32 cellular contexts compared by ENCODE assay signal in genomic region chr6:170450946-170451761, GRCh38.
DNase-seq lines count a peak whose midpoint lies in the region; FAIRE-seq and TF ChIP-seq lines count a peak whose summit lies in the region.
"Had no signal": no experiment of that assay in that cellular context is flagged by ENCODE, and none has a peak within 500 bp of the region (broad histone marks: within the 10 kb centered on the region; RNA-seq: fewer than 3 reads in every experiment).

No MANE protein-coding gene starts in this region.

- H2AFZ ChIP-seq in H9 (ENCODE audit: low read length) = no peak overlapping the region
- H2AFZ ChIP-seq: GM23248, PC-9 had no signal

- no peaks in the 10 kb centered on the region for H4K20me1 ChIP-seq in H9 (ENCODE audit: control insufficient read depth, insufficient read depth, insufficient read length)

- peaks cover 4 to 16% of the 10 kb centered on the region in 2 experiments for H3K4me1 Mint-ChIP-seq in H9
- peaks cover 4 to 9% (median 4%) of the 10 kb centered on the region in 3 donors for H3K4me1 Mint-ChIP-seq in CD8-positive, alpha-beta memory T cell
- H3K4me1 Mint-ChIP-seq: stimulated activated memory B cell treated with anti-CD40 and anti-IgM and Interleukin-4, amounts not matched to agents 10 μg/mL and 1 μg/mL and 100 μg/mL, for 72 hours had no signal

- H3K27me3 ChIP-seq in H9 (ENCODE audit: insufficient read depth, low read length) = no peaks in the 10 kb centered on the region
- no peaks in the 10 kb centered on the region for H3K27me3 ChIP-seq in right atrium auricular region
- no peaks in the 10 kb centered on the region for H3K27me3 ChIP-seq in CD8-positive, alpha-beta memory T cell (ENCODE audit: insufficient read depth, low read length, poor library complexity, severe bottlenecking)
- H3K27me3 ChIP-seq: breast epithelium, esophagus muscularis mucosa, left lung, pancreas had no signal

- no peak overlapping the region for H3K4me2 ChIP-seq in H9 (ENCODE audit: insufficient read depth, insufficient read length, low read length)
- H3K4me2 ChIP-seq: PC-9 had no signal

- POLR2A ChIA-PET in CD8-positive, alpha-beta memory T cell (lab: Charles Lee) = no interaction called here

- H4K91ac ChIP-seq in H9 (ENCODE audit: insufficient read length, low read depth, low read length) = no peak overlapping the region

- H3K4ac ChIP-seq in H9 (ENCODE audit: low read depth, low read length) = no peak overlapping the region

- FAIRE-seq in GM19239 (lab: Jason Lieb, UNC) = no peak
- FAIRE-seq: D721Med, GM12891, pancreas had no signal

- no peaks in the 10 kb centered on the region for H3K4me1 ChIP-seq in H9 (ENCODE audit: insufficient read depth, low read length)
- H3K4me1 ChIP-seq in right atrium auricular region = no peaks in the 10 kb centered on the region
- H3K4me1 ChIP-seq in CD8-positive, alpha-beta memory T cell (ENCODE audit: insufficient read depth, low read length) = no peaks in the 10 kb centered on the region
- H3K4me1 ChIP-seq: breast epithelium, esophagus muscularis mucosa, left lung, pancreas had no signal

- no peak overlapping the region for H2BK20ac ChIP-seq in H9 (ENCODE audit: low read depth, low read length, poor library complexity, severe bottlenecking)

- H3K9me3 ChIP-seq in H9 (ENCODE audit: control insufficient read depth, low read depth, low read length) (no peaks in the 10 kb centered on the region), right atrium auricular region (no peaks in the 10 kb centered on the region)
- H3K9me3 ChIP-seq in CD8-positive, alpha-beta memory T cell (ENCODE audit: low read length) = no peaks in the 10 kb centered on the region
- H3K9me3 ChIP-seq: breast epithelium, esophagus muscularis mucosa, left lung, pancreas had no signal

- CTCF ChIA-PET in CD8-positive, alpha-beta memory T cell (lab: Charles Lee) = no interaction called here

- no peaks in the 10 kb centered on the region for H3K79me1 ChIP-seq in H9 (ENCODE audit: insufficient read depth, low read depth, low read length, poor library complexity, severe bottlenecking)

- WGBS in H9 (ENCODE audit: extremely low coverage, insufficient read length, low lambda C conversion rate) = no CpG with 5 or more reads among the region's 19 CpGs

- no peak overlapping the region for H4K8ac ChIP-seq in H9 (replicated peaks; ENCODE audit: insufficient read length, low read depth, low read length)

- H4K5ac ChIP-seq in H9 (ENCODE audit: insufficient read length, low read depth, low read length) = no peak overlapping the region

- H3K14ac ChIP-seq in H9 (ENCODE audit: insufficient read depth, low read length) = peak overlapping the region; percentile 5; the same call in 1 of the 2 replicates

- H3K79me2 ChIP-seq in H9 (ENCODE audit: insufficient read depth, low read length) = no peaks in the 10 kb centered on the region

- TF ChIP-seq CTCF in H9 (conservative IDR thresholded peaks at IDR 0.05) (no peak), right atrium auricular region (IDR thresholded peaks at IDR 0.05) (no peak)

- H3K9me3 Mint-ChIP-seq in H9 = peaks cover 0 to 6% of the 10 kb centered on the region in 2 experiments; a peak in 4 of 5 replicates
- no peaks in the 10 kb centered on the region for H3K9me3 Mint-ChIP-seq in CD8-positive, alpha-beta memory T cell
- H3K9me3 Mint-ChIP-seq: activated naive CD4-positive, alpha-beta T cell treated with anti-CD3 and anti-CD28 coated beads, Interleukin-2, amount 50 U/mL, for 24 hours; mesothelial cell of epicardium had no signal

- H3K56ac ChIP-seq in H9 (ENCODE audit: insufficient read length, low read depth, low read length) = no peak overlapping the region

- H3K36me3 ChIP-seq in right atrium auricular region = no peaks in the 10 kb centered on the region
- no peaks in the 10 kb centered on the region for H3K36me3 ChIP-seq in CD8-positive, alpha-beta memory T cell (ENCODE audit: insufficient read depth, low read length)
- H3K36me3 ChIP-seq: breast epithelium, esophagus muscularis mucosa, left lung, pancreas, WERI-Rb-1 had no signal

- H3K27me3 Mint-ChIP-seq in H9 (ENCODE audit: low read depth) = peaks cover 4% of the 10 kb centered on the region
- H3K27me3 Mint-ChIP-seq in CD8-positive, alpha-beta memory T cell = peaks cover 3% of the 10 kb centered on the region in 2 donors
- H3K27me3 Mint-ChIP-seq: activated naive CD4-positive, alpha-beta T cell treated with anti-CD3 and anti-CD28 coated beads, Interleukin-2, amount 50 U/mL, for 24 hours had no signal

- H3K27ac Mint-ChIP-seq in H9 = peak overlapping the region in 1 of 3 experiments; percentile 72; a peak in 1 of 7 replicates
- no peak overlapping the region for H3K27ac Mint-ChIP-seq in CD8-positive, alpha-beta memory T cell
- H3K27ac Mint-ChIP-seq: activated naive CD4-positive, alpha-beta T cell treated with anti-CD3 and anti-CD28 coated beads, Interleukin-2, amount 50 U/mL, for 24 hours; mesothelial cell of epicardium; naive thymus-derived CD4-positive, alpha-beta T cell; stimulated activated memory B cell treated with anti-CD40 and anti-IgM and Interleukin-4, amounts not matched to agents 10 μg/mL and 1 μg/mL and 100 μg/mL, for 72 hours had no signal

- H3K4me3 ChIP-seq in right atrium auricular region = no peak overlapping the region
- no peak overlapping the region for H3K4me3 ChIP-seq in CD8-positive, alpha-beta memory T cell (ENCODE audit: low read length)
- H3K4me3 ChIP-seq: breast epithelium, esophagus muscularis mucosa, GM23248, left lung, pancreas, PC-9 had no signal

- H3K27ac ChIP-seq in H9 (ENCODE audit: insufficient read length, low read depth, low read length) (no peak overlapping the region), right atrium auricular region (no peak overlapping the region)
- no peak overlapping the region for H3K27ac ChIP-seq in CD8-positive, alpha-beta memory T cell (ENCODE audit: low read depth, low read length)
- H3K27ac ChIP-seq: breast epithelium, esophagus muscularis mucosa, GM23248, HL-60, left lung, pancreas, PC-9, WERI-Rb-1 had no signal

- H3K9ac ChIP-seq in H9 (ENCODE audit: extremely low read depth, insufficient read length, low read length) = no peak overlapping the region
- H3K9ac ChIP-seq: GM23248 had no signal

- no peak overlapping the region for H3K4me3 Mint-ChIP-seq in H9
- no peak overlapping the region for H3K4me3 Mint-ChIP-seq in CD8-positive, alpha-beta memory T cell
- H3K4me3 Mint-ChIP-seq: activated naive CD4-positive, alpha-beta T cell treated with anti-CD3 and anti-CD28 coated beads, Interleukin-2, amount 50 U/mL, for 24 hours; mesothelial cell of epicardium; naive thymus-derived CD4-positive, alpha-beta T cell; stimulated activated memory B cell treated with anti-CD40 and anti-IgM and Interleukin-4, amounts not matched to agents 10 μg/mL and 1 μg/mL and 100 μg/mL, for 72 hours had no signal

- no peak overlapping the region for H2BK5ac ChIP-seq in H9 (ENCODE audit: insufficient read length, low read length)

- no peak overlapping the region for H2AK5ac ChIP-seq in H9 (ENCODE audit: insufficient read length, low read length)

- DNase-seq in NCI-H1436 (lab: John Stamatoyannopoulos, UW) (peak; percentile 16), NCI-H1436 treated with DMSO at 0.1 percent for 48 hours (lab: John Stamatoyannopoulos, UW) (no peak), H9 (no peak), right atrium auricular region (ENCODE audit: low spot score) (peak; percentile 28), retina (peak; percentile 62), GM19239 (ENCODE audit: insufficient read length, low spot score) (no peak)
- no peak for DNase-seq in stimulated activated CD4-positive, alpha-beta T cell treated with anti-CD3 and anti-CD28 coated beads, Interleukin-4, amount 100 ng/mL, for 4 hours
- no peak for DNase-seq in CD8-positive, alpha-beta memory T cell
- DNase-seq: 8988T; activated CD4-positive, alpha-beta T cell treated with anti-CD3 and anti-CD28 coated beads for 48 hours; cortex of kidney; EL; foreskin melanocyte; GM23248; NCI-H146; NCI-H510A treated with DMSO at 0.1 percent for 48 hours; PC-9; stimulated activated CD4-positive, alpha-beta T cell treated with anti-CD3 and anti-CD28 coated beads, Interleukin-12 subunit alpha, Interleukin-12 subunit beta, amount 100 ng/mL, for 4 hours; stimulated activated CD4-positive, alpha-beta T cell treated with anti-CD3 and anti-CD28 coated beads, Interleukin-4, amount 100 ng/mL, for 24 hours; T1000; WERI-Rb-1 had no signal

- no peak overlapping the region for H3T11ph ChIP-seq in H9 (ENCODE audit: low read length)

- no peak overlapping the region for H2BK15ac ChIP-seq in H9 (ENCODE audit: low read depth, low read length)

- H3K23ac ChIP-seq in H9 (ENCODE audit: insufficient read length, low read depth, low read length) = no peak overlapping the region

- no peak overlapping the region for H3K18ac ChIP-seq in H9 (ENCODE audit: insufficient read length, low read depth, low read length)

- H2BK120ac ChIP-seq in H9 (ENCODE audit: low read depth, low read length, poor library complexity, severe bottlenecking) = no peak overlapping the region

- no peaks in the 10 kb centered on the region for H3K36me3 Mint-ChIP-seq in H9 (ENCODE audit: insufficient read depth in 1 of 3, low read depth in 3 of 3)
- no peaks in the 10 kb centered on the region for H3K36me3 Mint-ChIP-seq in CD8-positive, alpha-beta memory T cell
- H3K36me3 Mint-ChIP-seq: activated naive CD4-positive, alpha-beta T cell treated with anti-CD3 and anti-CD28 coated beads, Interleukin-2, amount 50 U/mL, for 24 hours; mesothelial cell of epicardium; naive thymus-derived CD4-positive, alpha-beta T cell; stimulated activated memory B cell treated with anti-CD40 and anti-IgM and Interleukin-4, amounts not matched to agents 10 μg/mL and 1 μg/mL and 100 μg/mL, for 72 hours had no signal

- no peak overlapping the region for H2BK12ac ChIP-seq in H9 (ENCODE audit: insufficient read length, low read depth, low read length)

- H3K23me2 ChIP-seq in H9 (ENCODE audit: insufficient read length, low read depth, low read length, poor library complexity, severe bottlenecking) = no peaks in the 10 kb centered on the region

Comparison
In these comparisons a context has a peak if more than half of its experiments do, and no peak if none do; other contexts are left out.
1. DNase-seq: peak in NCI-H1436 (single experiment), right atrium auricular region (single experiment) and retina (single experiment); none in NCI-H1436 treated with DMSO at 0.1 percent for 48 hours (single experiment), H9 (single experiment), stimulated activated CD4-positive, alpha-beta T cell treated with anti-CD3 and anti-CD28 coated beads, Interleukin-4, amount 100 ng/mL, for 4 hours (0 of 2), GM19239 (single experiment) and CD8-positive, alpha-beta memory T cell (0 of 5).